Comparison of ENCODE assay signal across 1 cellular context in the genomic region with DNA sequence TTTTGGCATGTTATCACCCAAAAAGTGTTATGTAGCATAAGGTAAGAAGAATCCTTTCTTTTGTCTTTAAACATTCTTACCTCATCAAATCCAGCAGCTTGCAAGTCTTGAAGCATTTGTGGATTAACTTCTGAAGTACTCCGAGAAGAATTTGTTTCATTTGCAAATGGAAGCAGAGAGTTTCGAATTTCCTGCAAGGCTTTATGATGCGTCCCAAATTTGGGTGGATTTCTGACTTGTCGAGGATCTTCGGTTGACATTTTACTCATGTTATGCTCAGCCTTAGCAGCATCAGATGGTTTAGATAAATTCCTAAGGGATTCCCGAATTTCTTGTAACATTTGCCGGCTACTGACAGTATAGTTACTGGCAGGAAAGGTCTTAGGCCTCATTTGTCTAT.
TF ChIP-seq lines count a peak whose summit lies in the region.

No MANE protein-coding gene starts in this region.

TF ChIP-seq in H1, 55 proteins besides CTCF, POLR2A, EP300 and RAD21:
- TF ChIP-seq NANOG (IDR thresholded peaks at IDR 0.05; ENCODE audit: insufficient read depth, low read depth, low read length, poor library complexity, severe bottlenecking) = peak; percentile 39
- TF ChIP-seq MAX (IDR thresholded peaks at IDR 0.05) = no peak
- no peak for TF ChIP-seq CEBPB (IDR thresholded peaks at IDR 0.05; ENCODE audit: low read depth, low read length)
- no peak for TF ChIP-seq CHD1 (IDR thresholded peaks at IDR 0.05; ENCODE audit: low read depth, low read length)
- no peak for TF ChIP-seq HDAC6 (IDR thresholded peaks at IDR 0.05; ENCODE audit: low read depth, low read length)
- TF ChIP-seq GABPA (IDR thresholded peaks at IDR 0.05; ENCODE audit: borderline replicate concordance, insufficient read depth, low read length) = no peak
- no peak for TF ChIP-seq FOSL1 (IDR thresholded peaks at IDR 0.05; ENCODE audit: insufficient read depth, low read depth, low read length)
- no peak for TF ChIP-seq SIRT6 (IDR thresholded peaks at IDR 0.05; ENCODE audit: low read length)
- no peak for TF ChIP-seq PHF8 (conservative IDR thresholded peaks at IDR 0.05; ENCODE audit: low read depth, low read length)
- TF ChIP-seq BACH1 (IDR thresholded peaks at IDR 0.05; ENCODE audit: low read length) = no peak
- TF ChIP-seq, protein P1, sequence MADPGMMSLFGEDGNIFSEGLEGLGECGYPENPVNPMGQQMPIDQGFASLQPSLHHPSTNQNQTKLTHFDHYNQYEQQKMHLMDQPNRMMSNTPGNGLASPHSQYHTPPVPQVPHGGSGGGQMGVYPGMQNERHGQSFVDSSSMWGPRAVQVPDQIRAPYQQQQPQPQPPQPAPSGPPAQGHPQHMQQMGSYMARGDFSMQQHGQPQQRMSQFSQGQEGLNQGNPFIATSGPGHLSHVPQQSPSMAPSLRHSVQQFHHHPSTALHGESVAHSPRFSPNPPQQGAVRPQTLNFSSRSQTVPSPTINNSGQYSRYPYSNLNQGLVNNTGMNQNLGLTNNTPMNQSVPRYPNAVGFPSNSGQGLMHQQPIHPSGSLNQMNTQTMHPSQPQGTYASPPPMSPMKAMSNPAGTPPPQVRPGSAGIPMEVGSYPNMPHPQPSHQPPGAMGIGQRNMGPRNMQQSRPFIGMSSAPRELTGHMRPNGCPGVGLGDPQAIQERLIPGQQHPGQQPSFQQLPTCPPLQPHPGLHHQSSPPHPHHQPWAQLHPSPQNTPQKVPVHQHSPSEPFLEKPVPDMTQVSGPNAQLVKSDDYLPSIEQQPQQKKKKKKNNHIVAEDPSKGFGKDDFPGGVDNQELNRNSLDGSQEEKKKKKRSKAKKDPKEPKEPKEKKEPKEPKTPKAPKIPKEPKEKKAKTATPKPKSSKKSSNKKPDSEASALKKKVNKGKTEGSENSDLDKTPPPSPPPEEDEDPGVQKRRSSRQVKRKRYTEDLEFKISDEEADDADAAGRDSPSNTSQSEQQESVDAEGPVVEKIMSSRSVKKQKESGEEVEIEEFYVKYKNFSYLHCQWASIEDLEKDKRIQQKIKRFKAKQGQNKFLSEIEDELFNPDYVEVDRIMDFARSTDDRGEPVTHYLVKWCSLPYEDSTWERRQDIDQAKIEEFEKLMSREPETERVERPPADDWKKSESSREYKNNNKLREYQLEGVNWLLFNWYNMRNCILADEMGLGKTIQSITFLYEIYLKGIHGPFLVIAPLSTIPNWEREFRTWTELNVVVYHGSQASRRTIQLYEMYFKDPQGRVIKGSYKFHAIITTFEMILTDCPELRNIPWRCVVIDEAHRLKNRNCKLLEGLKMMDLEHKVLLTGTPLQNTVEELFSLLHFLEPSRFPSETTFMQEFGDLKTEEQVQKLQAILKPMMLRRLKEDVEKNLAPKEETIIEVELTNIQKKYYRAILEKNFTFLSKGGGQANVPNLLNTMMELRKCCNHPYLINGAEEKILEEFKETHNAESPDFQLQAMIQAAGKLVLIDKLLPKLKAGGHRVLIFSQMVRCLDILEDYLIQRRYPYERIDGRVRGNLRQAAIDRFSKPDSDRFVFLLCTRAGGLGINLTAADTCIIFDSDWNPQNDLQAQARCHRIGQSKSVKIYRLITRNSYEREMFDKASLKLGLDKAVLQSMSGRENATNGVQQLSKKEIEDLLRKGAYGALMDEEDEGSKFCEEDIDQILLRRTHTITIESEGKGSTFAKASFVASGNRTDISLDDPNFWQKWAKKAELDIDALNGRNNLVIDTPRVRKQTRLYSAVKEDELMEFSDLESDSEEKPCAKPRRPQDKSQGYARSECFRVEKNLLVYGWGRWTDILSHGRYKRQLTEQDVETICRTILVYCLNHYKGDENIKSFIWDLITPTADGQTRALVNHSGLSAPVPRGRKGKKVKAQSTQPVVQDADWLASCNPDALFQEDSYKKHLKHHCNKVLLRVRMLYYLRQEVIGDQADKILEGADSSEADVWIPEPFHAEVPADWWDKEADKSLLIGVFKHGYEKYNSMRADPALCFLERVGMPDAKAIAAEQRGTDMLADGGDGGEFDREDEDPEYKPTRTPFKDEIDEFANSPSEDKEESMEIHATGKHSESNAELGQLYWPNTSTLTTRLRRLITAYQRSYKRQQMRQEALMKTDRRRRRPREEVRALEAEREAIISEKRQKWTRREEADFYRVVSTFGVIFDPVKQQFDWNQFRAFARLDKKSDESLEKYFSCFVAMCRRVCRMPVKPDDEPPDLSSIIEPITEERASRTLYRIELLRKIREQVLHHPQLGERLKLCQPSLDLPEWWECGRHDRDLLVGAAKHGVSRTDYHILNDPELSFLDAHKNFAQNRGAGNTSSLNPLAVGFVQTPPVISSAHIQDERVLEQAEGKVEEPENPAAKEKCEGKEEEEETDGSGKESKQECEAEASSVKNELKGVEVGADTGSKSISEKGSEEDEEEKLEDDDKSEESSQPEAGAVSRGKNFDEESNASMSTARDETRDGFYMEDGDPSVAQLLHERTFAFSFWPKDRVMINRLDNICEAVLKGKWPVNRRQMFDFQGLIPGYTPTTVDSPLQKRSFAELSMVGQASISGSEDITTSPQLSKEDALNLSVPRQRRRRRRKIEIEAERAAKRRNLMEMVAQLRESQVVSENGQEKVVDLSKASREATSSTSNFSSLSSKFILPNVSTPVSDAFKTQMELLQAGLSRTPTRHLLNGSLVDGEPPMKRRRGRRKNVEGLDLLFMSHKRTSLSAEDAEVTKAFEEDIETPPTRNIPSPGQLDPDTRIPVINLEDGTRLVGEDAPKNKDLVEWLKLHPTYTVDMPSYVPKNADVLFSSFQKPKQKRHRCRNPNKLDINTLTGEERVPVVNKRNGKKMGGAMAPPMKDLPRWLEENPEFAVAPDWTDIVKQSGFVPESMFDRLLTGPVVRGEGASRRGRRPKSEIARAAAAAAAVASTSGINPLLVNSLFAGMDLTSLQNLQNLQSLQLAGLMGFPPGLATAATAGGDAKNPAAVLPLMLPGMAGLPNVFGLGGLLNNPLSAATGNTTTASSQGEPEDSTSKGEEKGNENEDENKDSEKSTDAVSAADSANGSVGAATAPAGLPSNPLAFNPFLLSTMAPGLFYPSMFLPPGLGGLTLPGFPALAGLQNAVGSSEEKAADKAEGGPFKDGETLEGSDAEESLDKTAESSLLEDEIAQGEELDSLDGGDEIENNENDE (IDR thresholded peaks at IDR 0.05; ENCODE audit: insufficient replicate concordance, low read length) = peak; percentile 22
- no peak for TF ChIP-seq POU5F1 (IDR thresholded peaks at IDR 0.05; ENCODE audit: low read depth, low read length)
TF ChIP-seq in H1: peak in this region for 2.
